ENCODE assay signal across 7 cellular contexts in the genomic region with DNA sequence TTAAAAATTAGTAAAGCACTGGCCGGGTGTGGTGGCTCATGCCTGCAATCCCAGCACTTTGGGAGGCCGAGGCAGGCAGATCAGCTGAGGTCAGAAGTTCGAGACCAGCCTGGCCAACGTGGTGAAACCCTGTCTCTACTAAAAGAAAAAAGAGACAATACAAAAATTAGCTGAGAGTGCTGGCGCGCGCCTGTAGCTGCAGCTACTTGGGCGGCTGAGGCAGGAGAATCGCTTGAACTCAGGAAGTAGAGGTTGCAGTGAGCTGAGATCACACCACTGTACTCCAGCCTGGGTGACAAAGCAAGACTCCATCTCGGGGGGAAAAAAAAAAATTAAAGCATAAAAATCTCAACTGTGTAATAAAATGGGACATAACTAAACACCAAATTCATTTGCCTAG. TPM values are rescaled to one million over a fixed set of nuclear protein-coding genes. Genes with fewer than 3 reads are reported as not detected.
A peak's percentile ranks its signal among the peaks of the same experiment; 100 is the strongest.
DNase-seq lines count a peak whose midpoint lies in the region; ATAC-seq and TF ChIP-seq lines count a peak whose summit lies in the region.
"Not testable (repeated sequence)": the region's sequence is repeated elsewhere in the genome, so short reads cannot be mapped to it uniquely, and the experiment has no call there.

No MANE protein-coding gene starts in this region.

- H3K4me1 ChIP-seq in CD8-positive, alpha-beta memory T cell (ENCODE audit: insufficient read depth, low read length) = peaks cover 59% of the 10 kb centered on the region

- POLR2A ChIA-PET in CD8-positive, alpha-beta memory T cell (lab: Charles Lee) = interaction anchor here (1.0 kb wide), 1 partner anchor 58 kb away, joined by 3 read pairs; the partner anchor contains the start of gene TBL1XR1
- POLR2A ChIA-PET in activated CD4-positive, alpha-beta memory T cell treated with anti-CD3 and anti-CD28 coated beads for 36 hours (lab: Charles Lee) = not testable (repeated sequence)

- not testable (repeated sequence) for H3K9me3 Mint-ChIP-seq in CD8-positive, alpha-beta memory T cell; activated CD4-positive, alpha-beta memory T cell treated with anti-CD3 and anti-CD28 coated beads for 36 hours; activated naive CD4-positive, alpha-beta T cell treated with anti-CD3 and anti-CD28 coated beads, Interleukin-2, amount 50 U/mL, for 72 hours; effector memory CD8-positive, alpha-beta T cell; progenitor cell of endocrine pancreas (ENCODE audit: low read depth)

- not testable (repeated sequence) for H3K27me3 ChIP-seq in CD8-positive, alpha-beta memory T cell (ENCODE audit: insufficient read depth, low read length, poor library complexity, severe bottlenecking)

- not testable (repeated sequence) for H3K27ac ChIP-seq in CD8-positive, alpha-beta memory T cell (ENCODE audit: low read depth, low read length)

- peak overlapping the region in 6 of 7 donors; percentile 58 to 80 (median 66) for H3K4me3 Mint-ChIP-seq in CD8-positive, alpha-beta memory T cell
- H3K4me3 Mint-ChIP-seq in T-helper 17 cell = peak overlapping the region; percentile 78
- peak overlapping the region; percentile 29 for H3K4me3 Mint-ChIP-seq in activated CD4-positive, alpha-beta memory T cell treated with anti-CD3 and anti-CD28 coated beads for 36 hours
- peak overlapping the region; percentile 61 to 66 for H3K4me3 Mint-ChIP-seq in effector memory CD8-positive, alpha-beta T cell
- H3K4me3 Mint-ChIP-seq in progenitor cell of endocrine pancreas (ENCODE audit: low read depth) = not testable (repeated sequence)

- not testable (repeated sequence) for H3K9me3 ChIP-seq in CD8-positive, alpha-beta memory T cell (ENCODE audit: low read length); T-helper 17 cell (ENCODE audit: control insufficient read depth, low read length, poor library complexity, severe bottlenecking)

- DNase-seq in CD8-positive, alpha-beta memory T cell = peak in 4 of 5 donors; percentile 7 to 60 (median 22)
- DNase-seq in T-helper 17 cell (peak in 1 of 3 donors; percentile 17), activated T-helper 1 cell treated with Interleukin-2 at 50 U/mL for 16 hours (ENCODE audit: low read depth) (peak; percentile 7)
- peak; percentile 56 for DNase-seq in activated CD4-positive, alpha-beta memory T cell treated with anti-CD3 and anti-CD28 coated beads for 36 hours
- DNase-seq in activated naive CD4-positive, alpha-beta T cell treated with anti-CD3 and anti-CD28 coated beads, Interleukin-2, amount 50 U/mL, for 72 hours (ENCODE audit: low spot score in 2 of 2); progenitor cell of endocrine pancreas (ENCODE audit: low spot score, unreplicated experiment): not testable (repeated sequence)
- DNase-seq in effector memory CD8-positive, alpha-beta T cell = peak in 1 of 3 experiments; percentile 37

- intact Hi-C loops in activated CD4-positive, alpha-beta memory T cell treated with anti-CD3 and anti-CD28 coated beads for 36 hours (cut with micrococcal nuclease) = loop anchor here (2.0 kb wide), 1 partner anchor 220 kb away; no protein-coding TSS in a partner anchor

- H3K36me3 ChIP-seq in CD8-positive, alpha-beta memory T cell (ENCODE audit: insufficient read depth, low read length) = not testable (repeated sequence)

- CTCF ChIA-PET in CD8-positive, alpha-beta memory T cell (lab: Charles Lee) = interaction anchor here (0.7 to 1.4 kb wide), 3 partner anchors 12 to 58 kb away, joined by 3 to 4 read pairs (median 3); partner anchors contain the start of gene TBL1XR1
- CTCF ChIA-PET in activated CD4-positive, alpha-beta memory T cell treated with anti-CD3 and anti-CD28 coated beads for 36 hours (lab: Charles Lee) = interaction anchor here (1.8 kb wide), 1 partner anchor 219 kb away, joined by 3 read pairs; no protein-coding TSS in a partner anchor

- not testable (repeated sequence) for H3K4me3 ChIP-seq in CD8-positive, alpha-beta memory T cell (ENCODE audit: low read length)

- ATAC-seq in T-helper 17 cell = peak; percentile 69
- ATAC-seq in activated naive CD4-positive, alpha-beta T cell treated with anti-CD3 and anti-CD28 coated beads, Interleukin-2, amount 50 U/mL, for 72 hours = peak in 1 of 2 donors; percentile 42
- peak; percentile 76 for ATAC-seq in effector memory CD8-positive, alpha-beta T cell (replicated peaks)

- TF ChIP-seq CTCF in progenitor cell of endocrine pancreas (IDR thresholded peaks at IDR 0.05; ENCODE audit: unreplicated experiment) = not testable (repeated sequence)

- H3K4me1 Mint-ChIP-seq in CD8-positive, alpha-beta memory T cell = peaks cover 64 to 92% (median 86%) of the 10 kb centered on the region in 3 donors
- H3K4me1 Mint-ChIP-seq in T-helper 17 cell (peaks cover 49% of the 10 kb centered on the region), progenitor cell of endocrine pancreas (ENCODE audit: low read depth) (peaks cover 15% of the 10 kb centered on the region)
- H3K4me1 Mint-ChIP-seq in activated CD4-positive, alpha-beta memory T cell treated with anti-CD3 and anti-CD28 coated beads for 36 hours (ENCODE audit: low read depth) = peaks cover 72% of the 10 kb centered on the region
- H3K4me1 Mint-ChIP-seq in effector memory CD8-positive, alpha-beta T cell (ENCODE audit: low read depth in 2 of 2) = peaks cover 53 to 71% of the 10 kb centered on the region in 2 donors

- peak overlapping the region; percentile 7 to 88 (median 64) for H3K27ac Mint-ChIP-seq in CD8-positive, alpha-beta memory T cell
- H3K27ac Mint-ChIP-seq in T-helper 17 cell = peak overlapping the region; percentile 94
- H3K27ac Mint-ChIP-seq in activated CD4-positive, alpha-beta memory T cell treated with anti-CD3 and anti-CD28 coated beads for 36 hours = peak overlapping the region; percentile 74
- peak overlapping the region; percentile 61 to 72 for H3K27ac Mint-ChIP-seq in activated naive CD4-positive, alpha-beta T cell treated with anti-CD3 and anti-CD28 coated beads, Interleukin-2, amount 50 U/mL, for 72 hours
- H3K27ac Mint-ChIP-seq in effector memory CD8-positive, alpha-beta T cell = peak overlapping the region; percentile 87 to 91
- peak overlapping the region; percentile 19 for H3K27ac Mint-ChIP-seq in progenitor cell of endocrine pancreas

- H3K36me3 Mint-ChIP-seq in CD8-positive, alpha-beta memory T cell; T-helper 17 cell (ENCODE audit: low read depth); activated CD4-positive, alpha-beta memory T cell treated with anti-CD3 and anti-CD28 coated beads for 36 hours: not testable (repeated sequence)
- H3K36me3 Mint-ChIP-seq in activated naive CD4-positive, alpha-beta T cell treated with anti-CD3 and anti-CD28 coated beads, Interleukin-2, amount 50 U/mL, for 72 hours = peaks cover under 1 to 31% of the 10 kb centered on the region in 2 donors
- H3K36me3 Mint-ChIP-seq in effector memory CD8-positive, alpha-beta T cell (ENCODE audit: insufficient read depth) = peaks cover 12% of the 10 kb centered on the region
- H3K36me3 Mint-ChIP-seq in progenitor cell of endocrine pancreas (ENCODE audit: insufficient read depth) = peaks cover 16% of the 10 kb centered on the region

- H3K27me3 Mint-ChIP-seq in CD8-positive, alpha-beta memory T cell; T-helper 17 cell; activated CD4-positive, alpha-beta memory T cell treated with anti-CD3 and anti-CD28 coated beads for 36 hours; effector memory CD8-positive, alpha-beta T cell; progenitor cell of endocrine pancreas: not testable (repeated sequence)

RNA-seq across cellular contexts. Expression of gene TBL1XR1, which starts 58.1 kb away (rescaled TPM):
- 100 to 1,000 TPM; 173 to 193 TPM for total RNA-seq in CD8-positive, alpha-beta memory T cell
- polyA plus RNA-seq in CD8-positive, alpha-beta memory T cell = 36.3 TPM
- total RNA-seq in T-helper 17 cell = 100 to 1,000 TPM; 115 to 136 TPM
- 100 to 1,000 TPM; 158 to 167 TPM for total RNA-seq in activated CD4-positive, alpha-beta memory T cell treated with anti-CD3 and anti-CD28 coated beads for 36 hours
- 100 to 1,000 TPM; 130 to 184 TPM for total RNA-seq in activated naive CD4-positive, alpha-beta T cell treated with anti-CD3 and anti-CD28 coated beads, Interleukin-2, amount 50 U/mL, for 72 hours
- total RNA-seq in progenitor cell of endocrine pancreas = 181 and 207 TPM in 2 replicates

Comparison
In these comparisons a context has a peak if more than half of its experiments do, and no peak if none do; other contexts are left out.
1. H3K27ac Mint-ChIP-seq: peak in every context shown above with its lines; median percentile 94 in T-helper 17 cell; 89 in effector memory CD8-positive, alpha-beta T cell; 74 in activated CD4-positive, alpha-beta memory T cell treated with anti-CD3 and anti-CD28 coated beads for 36 hours; 66 in activated naive CD4-positive, alpha-beta T cell treated with anti-CD3 and anti-CD28 coated beads, Interleukin-2, amount 50 U/mL, for 72 hours; 64 in CD8-positive, alpha-beta memory T cell; 19 in progenitor cell of endocrine pancreas.